In the genomic region with DNA sequence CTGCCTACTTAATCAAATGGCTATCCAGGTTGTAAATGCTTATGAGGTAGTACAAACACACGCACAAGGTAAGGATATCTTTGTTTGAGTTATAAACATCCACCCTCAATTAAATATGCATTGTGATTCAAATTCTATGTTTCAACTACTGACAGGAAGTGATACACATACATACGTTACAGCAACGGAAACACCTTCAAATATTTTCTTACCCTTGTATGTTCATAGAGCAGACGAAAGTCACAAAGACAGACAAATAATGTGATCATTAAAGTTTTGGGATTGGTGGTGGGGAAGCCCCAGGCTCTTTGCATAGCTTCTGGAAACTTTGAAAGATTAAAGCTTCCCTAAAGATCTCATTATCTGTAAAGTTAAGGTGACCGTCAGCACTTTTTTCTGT, we compare ENCODE assay signal across 18 cellular contexts.
DNase-seq lines count a peak whose midpoint lies in the region; ATAC-seq and TF ChIP-seq lines count a peak whose summit lies in the region.
"Had no signal": no experiment of that assay in that cellular context is flagged by ENCODE, and none has a peak within 500 bp of the region (broad histone marks: within the 10 kb centered on the region; RNA-seq: fewer than 3 reads in every experiment).

No MANE protein-coding gene starts in this region.

- no peak overlapping the region for H3K4me3 ChIP-seq in endodermal cell (ENCODE audit: low read length)
- H3K4me3 ChIP-seq in BE2C (ENCODE audit: low read depth, low read length), result no peak overlapping the region
- H3K4me3 ChIP-seq: A549, BLaER1 had no signal

- H3K9ac ChIP-seq in endodermal cell (ENCODE audit: extremely low read depth, low read length, poor library complexity, severe bottlenecking), result no peak overlapping the region
- H3K9ac ChIP-seq: BLaER1 had no signal

- H3K27me3 Mint-ChIP-seq in activated T-cell treated with anti-CD3 and anti-CD28 coated beads, Interleukin-2, amount 50 U/mL, for 72 hours (ENCODE audit: low read depth), result peaks cover 16% of the 10 kb centered on the region
- H3K27me3 Mint-ChIP-seq in endodermal cell (ENCODE audit: insufficient read depth), result no peaks in the 10 kb centered on the region

- H3K36me3 ChIP-seq in endodermal cell (ENCODE audit: control insufficient read depth, insufficient read depth, low read length) (no peaks in the 10 kb centered on the region), BE2C (no peaks in the 10 kb centered on the region)
- H3K36me3 ChIP-seq: BLaER1 had no signal

- H3K9me3 ChIP-seq in endodermal cell (ENCODE audit: control insufficient read depth, low read length) (no peaks in the 10 kb centered on the region), BE2C (no peaks in the 10 kb centered on the region)
- H3K9me3 ChIP-seq: A549, BLaER1 had no signal

- H3K27me3 ChIP-seq in endodermal cell (ENCODE audit: control insufficient read depth, insufficient read depth, low read length, poor library complexity, severe bottlenecking) (no peaks in the 10 kb centered on the region), foreskin keratinocyte (no peaks in the 10 kb centered on the region), BE2C (no peaks in the 10 kb centered on the region)
- H3K27me3 ChIP-seq: BLaER1 had no signal

- H3K4me1 Mint-ChIP-seq in activated T-cell treated with anti-CD3 and anti-CD28 coated beads, Interleukin-2, amount 50 U/mL, for 72 hours (ENCODE audit: low read depth), result peaks cover 30% of the 10 kb centered on the region
- peaks cover 26% of the 10 kb centered on the region for H3K4me1 Mint-ChIP-seq in endodermal cell

- H3K27ac ChIP-seq in endodermal cell (ENCODE audit: low read depth, low read length), result no peak overlapping the region
- no peak overlapping the region for H3K27ac ChIP-seq in foreskin keratinocyte
- H3K27ac ChIP-seq: BLaER1 had no signal

- H3K4me1 ChIP-seq in endodermal cell (ENCODE audit: control insufficient read depth, insufficient read depth, low read length), result peaks cover 4% of the 10 kb centered on the region
- H3K4me1 ChIP-seq in foreskin keratinocyte, result peaks cover 8% of the 10 kb centered on the region
- H3K4me1 ChIP-seq in BE2C, result no peaks in the 10 kb centered on the region

- TF ChIP-seq CTCF in endodermal cell (conservative IDR thresholded peaks at IDR 0.05) (no peak), foreskin keratinocyte (conservative IDR thresholded peaks at IDR 0.05) (no peak), BE2C (IDR thresholded peaks at IDR 0.05; ENCODE audit: low read depth, low read length) (no peak)

- ATAC-seq in activated T-cell treated with anti-CD3 and anti-CD28 coated beads, Interleukin-2, amount 50 U/mL, for 72 hours (replicated peaks in 1 of 2), result peak; percentile 16 to 27
- no peak for ATAC-seq in foreskin keratinocyte
- ATAC-seq: A549, PC-3 had no signal

- no peak overlapping the region for H3K4me3 Mint-ChIP-seq in activated T-cell treated with anti-CD3 and anti-CD28 coated beads, Interleukin-2, amount 50 U/mL, for 72 hours
- H3K4me3 Mint-ChIP-seq in endodermal cell, result no peak overlapping the region
- H3K4me3 Mint-ChIP-seq: CD4-positive, alpha-beta memory T cell had no signal

- no peaks in the 10 kb centered on the region for H3K9me3 Mint-ChIP-seq in activated T-cell treated with anti-CD3 and anti-CD28 coated beads, Interleukin-2, amount 50 U/mL, for 72 hours
- H3K9me3 Mint-ChIP-seq in endodermal cell, result no peaks in the 10 kb centered on the region

- H3K27ac Mint-ChIP-seq in activated T-cell treated with anti-CD3 and anti-CD28 coated beads, Interleukin-2, amount 50 U/mL, for 72 hours, result peak overlapping the region; percentile 22
- H3K27ac Mint-ChIP-seq in endodermal cell, result peak overlapping the region; percentile 37
- H3K27ac Mint-ChIP-seq: CD4-positive, alpha-beta memory T cell had no signal

- no peak for DNase-seq in activated T-cell treated with anti-CD3 and anti-CD28 coated beads, Interleukin-2, amount 50 U/mL, for 72 hours
- DNase-seq in activated T-cell treated with anti-CD3 and anti-CD28 coated beads for 4 hours (no peak), NCI-H526 treated with DMSO at 0.1 percent for 48 hours (lab: John Stamatoyannopoulos, UW) (peak; percentile 12), endodermal cell (no peak), foreskin keratinocyte (no peak), NCI-H146 treated with DMSO at 0.1 percent for 48 hours (lab: John Stamatoyannopoulos, UW; ENCODE audit: unreplicated experiment) (no peak), BE2C (no peak)
- DNase-seq: CD4-positive, alpha-beta memory T cell; DMS53; EL; GOT3; NCI-H2029 treated with DMSO at 0.1 percent for 48 hours; NCI-H446 treated with DMSO at 0.1 percent for 48 hours; PC-3; RPMI8226; SIG-M5 had no signal

- WGBS in endodermal cell (ENCODE audit: insufficient coverage in 1 of 2, insufficient read length in 1 of 2), 2 experiments, result 91 to 93% methylated on average over 3 to 5 of the region's 5 CpGs

- H3K36me3 Mint-ChIP-seq in activated T-cell treated with anti-CD3 and anti-CD28 coated beads, Interleukin-2, amount 50 U/mL, for 72 hours (ENCODE audit: insufficient read depth in 2 of 2), result no peaks in the 10 kb centered on the region
- no peaks in the 10 kb centered on the region for H3K36me3 Mint-ChIP-seq in endodermal cell (ENCODE audit: low read depth)
- H3K36me3 Mint-ChIP-seq: CD4-positive, alpha-beta memory T cell had no signal
